ENCODE assay signal across 14 cellular contexts in genomic region chr2:64115808-64116598, GRCh38. TPM values are rescaled to one million over a fixed set of nuclear protein-coding genes. Genes with fewer than 3 reads are reported as not detected.
DNase-seq lines count a peak whose midpoint lies in the region; ATAC-seq, FAIRE-seq and TF ChIP-seq lines count a peak whose summit lies in the region.
"Had no signal": no experiment of that assay in that cellular context is flagged by ENCODE, and none has a peak within 500 bp of the region (broad histone marks: within the 10 kb centered on the region; RNA-seq: fewer than 3 reads in every experiment).

No MANE protein-coding gene starts in this region.

- peaks cover 84% of the 10 kb centered on the region for H3K4me1 ChIP-seq in OCI-LY1 (ENCODE audit: insufficient read depth, low read length, severe bottlenecking)
- peaks cover 35% of the 10 kb centered on the region for H3K4me1 ChIP-seq in endothelial cell of umbilical vein (ENCODE audit: control insufficient read depth, extremely low read depth, insufficient read depth, low read length)
- peaks cover 11 to 23% of the 10 kb centered on the region in 2 donors for H3K4me1 ChIP-seq in small intestine (ENCODE audit: control insufficient read depth in 2 of 2, insufficient read depth in 1 of 2, low read depth in 1 of 2, low read length in 1 of 2)

- H2AFZ ChIP-seq in OCI-LY1 (ENCODE audit: low read length): no peak overlapping the region
- H2AFZ ChIP-seq in endothelial cell of umbilical vein (ENCODE audit: low read depth, low read length): no peak overlapping the region

- H3K4me1 Mint-ChIP-seq in activated CD8-positive, alpha-beta T cell treated with anti-CD3 and anti-CD28 coated beads for 36 hours (ENCODE audit: low read depth): peaks cover 74% of the 10 kb centered on the region
- H3K4me1 Mint-ChIP-seq in activated CD8-positive, alpha-beta T cell treated with anti-CD3 and anti-CD28 coated beads, Interleukin-2, amount 10 ng/mL, durations not matched to agents 7 days and 5 days (ENCODE audit: low read depth): peaks cover 38% of the 10 kb centered on the region

- H3K4me2 ChIP-seq in OCI-LY1 (ENCODE audit: low read length) (no peak overlapping the region), endothelial cell of umbilical vein (ENCODE audit: insufficient read depth, low read length) (peak overlapping the region; percentile 47)

- WGBS in small intestine, 3 donors: 5 to 31% (median 12%) methylated on average over 2 of the region's 2 CpGs

- H3K36me3 Mint-ChIP-seq in activated CD8-positive, alpha-beta T cell treated with anti-CD3 and anti-CD28 coated beads for 36 hours (ENCODE audit: low read depth): no peaks in the 10 kb centered on the region
- peaks cover under 1% of the 10 kb centered on the region for H3K36me3 Mint-ChIP-seq in activated CD8-positive, alpha-beta T cell treated with anti-CD3 and anti-CD28 coated beads, Interleukin-2, amount 10 ng/mL, durations not matched to agents 7 days and 5 days (ENCODE audit: low read depth)

- H3K9ac ChIP-seq in OCI-LY1 (ENCODE audit: low read length): no peak overlapping the region
- H3K9ac ChIP-seq in endothelial cell of umbilical vein (replicated peaks; ENCODE audit: extremely low read depth, insufficient read depth, low read length): no peak overlapping the region

- peak; percentile 26 for FAIRE-seq in endothelial cell of umbilical vein (lab: Jason Lieb, UNC)
- FAIRE-seq in small intestine (lab: Jason Lieb, UNC): no peak
- FAIRE-seq: TTC549 had no signal

- H3K4me3 ChIP-seq in OCI-LY1 (ENCODE audit: low read depth, low read length, poor library complexity, severe bottlenecking) (no peak overlapping the region), endothelial cell of umbilical vein (replicated peaks in 1 of 3; ENCODE audit: insufficient read depth in 1 of 3, low read depth in 1 of 3, low read length in 3 of 3) (no peak overlapping the region), small intestine (ENCODE audit: low read depth in 1 of 2, low read length in 2 of 2) (no peak overlapping the region)

- H3K27me3 ChIP-seq in OCI-LY1 (ENCODE audit: insufficient read depth, low read length) (no peaks in the 10 kb centered on the region), endothelial cell of umbilical vein (ENCODE audit: control insufficient read depth in 2 of 2, insufficient read depth in 2 of 2, low read length in 2 of 2) (no peaks in the 10 kb centered on the region), small intestine (ENCODE audit: control insufficient read depth in 2 of 2, insufficient read depth in 2 of 2, low read length in 2 of 2) (no peaks in the 10 kb centered on the region)

- ATAC-seq in activated CD8-positive, alpha-beta T cell treated with anti-CD3 and anti-CD28 coated beads for 36 hours: no peak
- no peak for ATAC-seq in activated CD8-positive, alpha-beta T cell treated with anti-CD3 and anti-CD28 coated beads, Interleukin-2, amount 10 ng/mL, durations not matched to agents 7 days and 5 days
- no peak for ATAC-seq in GM21529 (IDR thresholded peaks at IDR 0.05; ENCODE audit: unreplicated experiment)

- no peaks in the 10 kb centered on the region for H3K9me3 Mint-ChIP-seq in activated CD8-positive, alpha-beta T cell treated with anti-CD3 and anti-CD28 coated beads for 36 hours
- H3K9me3 Mint-ChIP-seq in activated CD8-positive, alpha-beta T cell treated with anti-CD3 and anti-CD28 coated beads, Interleukin-2, amount 10 ng/mL, durations not matched to agents 7 days and 5 days (ENCODE audit: insufficient read depth): no peaks in the 10 kb centered on the region
- H3K9me3 Mint-ChIP-seq: nephron had no signal

- no peaks in the 10 kb centered on the region for H4K20me1 ChIP-seq in OCI-LY1 (ENCODE audit: insufficient read depth, low read length)
- H4K20me1 ChIP-seq in endothelial cell of umbilical vein (replicated peaks; ENCODE audit: control insufficient read depth, extremely low read depth, insufficient read depth, low read length): no peaks in the 10 kb centered on the region

- H3K36me3 ChIP-seq in OCI-LY1 (ENCODE audit: insufficient read depth, low read length) (peaks cover 17% of the 10 kb centered on the region; the same call in 1 of the 2 replicates), endothelial cell of umbilical vein (ENCODE audit: control insufficient read depth in 2 of 2, extremely low read depth in 1 of 2, insufficient read depth in 2 of 2, low read length in 2 of 2) (no peaks in the 10 kb centered on the region), small intestine (ENCODE audit: control insufficient read depth in 2 of 2, insufficient read depth in 2 of 2, low read length in 2 of 2) (no peaks in the 10 kb centered on the region)

- H3K27me3 Mint-ChIP-seq in activated CD8-positive, alpha-beta T cell treated with anti-CD3 and anti-CD28 coated beads for 36 hours: no peaks in the 10 kb centered on the region
- no peaks in the 10 kb centered on the region for H3K27me3 Mint-ChIP-seq in activated CD8-positive, alpha-beta T cell treated with anti-CD3 and anti-CD28 coated beads, Interleukin-2, amount 10 ng/mL, durations not matched to agents 7 days and 5 days (ENCODE audit: low read depth)

- H3K9me1 ChIP-seq in endothelial cell of umbilical vein (replicated peaks; ENCODE audit: control insufficient read depth, extremely low read depth, insufficient read depth, low read length): no peaks in the 10 kb centered on the region

- BruUV-seq in endothelial cell of umbilical vein (replicated peaks; lab: Mats Ljungman, UMichigan): no TSS peak

- H3K9me3 ChIP-seq in OCI-LY1 (ENCODE audit: low read length): no peaks in the 10 kb centered on the region
- H3K9me3 ChIP-seq in endothelial cell of umbilical vein (replicated peaks; ENCODE audit: control insufficient read depth, insufficient read depth, low read length): no peaks in the 10 kb centered on the region
- H3K9me3 ChIP-seq in small intestine (ENCODE audit: control insufficient read depth, low read depth): no peaks in the 10 kb centered on the region

- H3F3A ChIP-seq in OCI-LY1 (ENCODE audit: insufficient read depth, low read length): no peaks in the 10 kb centered on the region

- no peaks in the 10 kb centered on the region for H3K9me2 ChIP-seq in OCI-LY1 (ENCODE audit: low read depth, low read length)

- DNase-seq in activated CD8-positive, alpha-beta T cell treated with anti-CD3 and anti-CD28 coated beads for 36 hours: no peak
- DNase-seq in activated CD8-positive, alpha-beta T cell treated with anti-CD3 and anti-CD28 coated beads, Interleukin-2, amount 10 ng/mL, durations not matched to agents 7 days and 5 days: no peak
- peak; percentile 57 for DNase-seq in endothelial cell of umbilical vein (ENCODE audit: low read depth, low spot score)
- peak; percentile 83 for DNase-seq in small intestine
- DNase-seq in occipital lobe (lab: John Stamatoyannopoulos, UW): no peak
- no peak for DNase-seq in midbrain (lab: John Stamatoyannopoulos, UW)
- DNase-seq: effector CD4-positive, alpha-beta T cell; GDM1; hypothalamus; NCI-H1105 had no signal

- TF ChIP-seq CTCF in activated CD8-positive, alpha-beta T cell treated with anti-CD3 and anti-CD28 coated beads for 36 hours (IDR thresholded peaks at IDR 0.05): no peak
- no peak for TF ChIP-seq CTCF in OCI-LY1 (IDR thresholded peaks at IDR 0.05; ENCODE audit: low read length)
- no peak for TF ChIP-seq CTCF in endothelial cell of umbilical vein (IDR thresholded peaks at IDR 0.05; ENCODE audit: extremely low read depth in 1 of 2, insufficient read depth in 1 of 2, low read depth in 1 of 2, low read length in 2 of 2)

- POLR2A ChIA-PET in activated CD8-positive, alpha-beta T cell treated with anti-CD3 and anti-CD28 coated beads for 36 hours (lab: Charles Lee): interaction anchor here (1.2 to 2.0 kb wide), 2 partner anchors 27 to 209 kb away, joined by 3 to 4 read pairs; no protein-coding TSS in a partner anchor
- POLR2A ChIA-PET in activated CD8-positive, alpha-beta T cell treated with anti-CD3 and anti-CD28 coated beads, Interleukin-2, amount 10 ng/mL, durations not matched to agents 7 days and 5 days (lab: Charles Lee): no interaction called here
- POLR2A ChIA-PET in endothelial cell of umbilical vein (lab: Charles Lee): no interaction called here

- H3K79me2 ChIP-seq in OCI-LY1 (ENCODE audit: insufficient read depth, low read length) (peaks cover 100% of the 10 kb centered on the region), endothelial cell of umbilical vein (ENCODE audit: control insufficient read depth, insufficient read depth, low read length) (peaks cover 71% of the 10 kb centered on the region)

- H3K27ac Mint-ChIP-seq in activated CD8-positive, alpha-beta T cell treated with anti-CD3 and anti-CD28 coated beads for 36 hours: peak overlapping the region; percentile 66
- H3K27ac Mint-ChIP-seq in activated CD8-positive, alpha-beta T cell treated with anti-CD3 and anti-CD28 coated beads, Interleukin-2, amount 10 ng/mL, durations not matched to agents 7 days and 5 days: no peak overlapping the region

- H3K27ac ChIP-seq in OCI-LY1 (ENCODE audit: low read depth, low read length, poor library complexity, severe bottlenecking) (peak overlapping the region; percentile 55), endothelial cell of umbilical vein (ENCODE audit: insufficient read depth, low read depth, low read length) (peak overlapping the region; percentile 27), small intestine (ENCODE audit: low read depth in 1 of 2, low read length in 1 of 2) (peak overlapping the region; percentile 87 to 88)

- dilution Hi-C loops in endothelial cell of umbilical vein (cut with MboI; ENCODE audit: extremely low pct_ligation_motif_present, low sequenced_read_pairs): no loop called here

- CTCF ChIA-PET in activated CD8-positive, alpha-beta T cell treated with anti-CD3 and anti-CD28 coated beads for 36 hours (lab: Charles Lee): interaction anchor here (1.3 kb wide), 1 partner anchor 14 kb away, joined by 4 read pairs; no protein-coding TSS in a partner anchor
- CTCF ChIA-PET in activated CD8-positive, alpha-beta T cell treated with anti-CD3 and anti-CD28 coated beads, Interleukin-2, amount 10 ng/mL, durations not matched to agents 7 days and 5 days (lab: Charles Lee): interaction anchor here (1.1 to 2.9 kb wide), 4 partner anchors 10 to 372 kb away, joined by 3 to 9 read pairs (median 6); no protein-coding TSS in a partner anchor
- CTCF ChIA-PET in endothelial cell of umbilical vein (lab: Charles Lee): interaction anchor here (0.8 to 1.6 kb wide), 7 partner anchors 10 to 212 kb away, joined by 3 to 4 read pairs (median 3); no protein-coding TSS in a partner anchor

- intact Hi-C loops in activated CD8-positive, alpha-beta T cell treated with anti-CD3 and anti-CD28 coated beads for 36 hours (cut with micrococcal nuclease): loop anchor here (2.0 kb wide), 1 partner anchor 13 kb away; no protein-coding TSS in a partner anchor
- intact Hi-C loops in endothelial cell of umbilical vein (cut with micrococcal nuclease): loop anchor here (1.0 kb wide), 1 partner anchor 52 kb away; no protein-coding TSS in a partner anchor

- no peak overlapping the region for H3K4me3 Mint-ChIP-seq in activated CD8-positive, alpha-beta T cell treated with anti-CD3 and anti-CD28 coated beads for 36 hours
- no peak overlapping the region for H3K4me3 Mint-ChIP-seq in activated CD8-positive, alpha-beta T cell treated with anti-CD3 and anti-CD28 coated beads, Interleukin-2, amount 10 ng/mL, durations not matched to agents 7 days and 5 days
- H3K4me3 Mint-ChIP-seq: nephron had no signal

- no peak for TF ChIP-seq POLR2A in endothelial cell of umbilical vein (IDR thresholded peaks at IDR 0.05; ENCODE audit: low read depth, low read length)

RNA-seq across cellular contexts. Expression of gene PELI1, which starts 28.2 kb away (rescaled TPM):
- total RNA-seq in activated CD8-positive, alpha-beta T cell treated with anti-CD3 and anti-CD28 coated beads for 36 hours: 10 to 100 TPM; 29.8 to 39.2 TPM
- total RNA-seq in activated CD8-positive, alpha-beta T cell treated with anti-CD3 and anti-CD28 coated beads, Interleukin-2, amount 10 ng/mL, durations not matched to agents 7 days and 5 days: 10 to 100 TPM; 21.1 to 21.9 TPM
- 30.9 and 39.9 TPM in 2 replicates for total RNA-seq in endothelial cell of umbilical vein
- 12.2 and 14.2 TPM in 2 replicates for polyA plus RNA-seq in endothelial cell of umbilical vein
- 13.3 and 15.0 TPM in 2 replicates for polyA plus RNA-seq in endothelial cell of umbilical vein (2011; cell fraction: cytosol; rRNA removed)
- polyA plus RNA-seq in endothelial cell of umbilical vein (2011; cell fraction: nucleus; rRNA removed): 35.1 and 43.2 TPM in 2 replicates
- polyA plus RNA-seq in endothelial cell of umbilical vein (2012): 22.8 and 22.9 TPM in 2 replicates
- polyA minus RNA-seq in endothelial cell of umbilical vein: 26.4 and 27.0 TPM in 2 replicates
- polyA minus RNA-seq in endothelial cell of umbilical vein (2011; cell fraction: cytosol; rRNA and poly(A)+ RNA removed): 4.1 TPM
- polyA minus RNA-seq in endothelial cell of umbilical vein (2011; cell fraction: nucleus; rRNA and poly(A)+ RNA removed): 30.7 and 37.7 TPM in 2 replicates
- 10 to 100 TPM; 20.5 to 26.6 (median 23.2) TPM for polyA plus RNA-seq in small intestine
- 88.9 TPM for total RNA-seq in occipital lobe

Comparison
In these comparisons a context has a peak if more than half of its experiments do, and no peak if none do; other contexts are left out.
1. DNase-seq: peak in endothelial cell of umbilical vein (single experiment) and small intestine (single experiment); none in activated CD8-positive, alpha-beta T cell treated with anti-CD3 and anti-CD28 coated beads for 36 hours (single experiment), activated CD8-positive, alpha-beta T cell treated with anti-CD3 and anti-CD28 coated beads, Interleukin-2, amount 10 ng/mL, durations not matched to agents 7 days and 5 days (single experiment), occipital lobe (single experiment) and midbrain (single experiment).
2. H3K27ac ChIP-seq: peak in every context shown above with its lines; median percentile 88 in small intestine; 55 in OCI-LY1; 27 in endothelial cell of umbilical vein.